Comparison of ENCODE assay signal across 12 cellular contexts in the genomic region with DNA sequence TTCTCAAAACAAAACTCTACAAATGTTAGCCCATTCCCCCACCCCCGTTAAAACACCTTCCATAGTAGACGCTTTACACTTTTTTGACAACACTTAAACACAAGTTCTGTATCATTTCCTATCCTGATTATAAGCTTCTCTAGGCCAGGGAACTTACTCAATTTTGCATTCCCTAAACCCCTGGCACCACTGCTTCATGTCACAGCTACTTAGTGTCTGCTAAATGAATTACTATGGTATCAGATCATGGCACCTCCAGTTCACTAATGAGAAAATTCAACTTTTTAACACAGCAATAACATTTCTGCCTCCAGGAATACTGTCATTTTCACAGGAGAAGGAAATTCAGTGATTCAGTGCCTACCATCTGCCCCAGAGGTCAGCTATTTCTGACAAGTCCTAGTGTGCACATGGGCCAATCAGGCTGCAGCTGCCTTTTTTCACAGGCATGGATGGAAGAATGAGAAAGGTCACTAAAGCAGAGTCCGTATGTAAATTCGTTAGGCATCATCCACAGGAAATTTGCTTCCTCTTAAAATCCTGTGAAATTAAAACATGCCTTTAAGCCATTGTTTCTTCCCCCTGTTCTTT.
"Had no signal": no experiment of that assay in that cellular context is flagged by ENCODE, and none has a peak within 500 bp of the region (broad histone marks: within the 10 kb centered on the region; RNA-seq: fewer than 3 reads in every experiment).

No MANE protein-coding gene starts in this region.

- H3K9me3 ChIP-seq: adrenal gland, left lung, tibial artery, uterus had no signal

- H3K4me3 Mint-ChIP-seq: activated CD4-positive, alpha-beta T cell treated with anti-CD3 and anti-CD28 coated beads, Interleukin-2, amount 10 ng/mL, durations not matched to agents 24 days and 14 days; activated naive CD4-positive, alpha-beta T cell treated with anti-CD3 and anti-CD28 coated beads, Interleukin-2, amount 10 ng/mL, durations not matched to agents 7 days and 5 days; central memory CD8-positive, alpha-beta T cell; stimulated activated effector memory CD8-positive, alpha-beta T cell treated with anti-CD3 and anti-CD28 coated beads, Interleukin-12 subunit alpha, Interleukin-12 subunit beta, amount 100 ng/mL, for 72 hours had no signal

- DNase-seq: activated CD4-positive, alpha-beta T cell treated with anti-CD3 and anti-CD28 coated beads, Interleukin-2, amount 10 ng/mL, durations not matched to agents 24 days and 14 days; activated naive CD4-positive, alpha-beta T cell treated with anti-CD3 and anti-CD28 coated beads, Interleukin-2, amount 10 ng/mL, durations not matched to agents 7 days and 5 days; left lung; mesendoderm; T-helper 1 cell; tibial artery; uterus; WERI-Rb-1 had no signal

- H3K4me3 ChIP-seq: adrenal gland, left lung, smooth muscle cell, tibial artery, uterus had no signal

- H3K27ac ChIP-seq: adrenal gland, left lung, tibial artery, uterus, WERI-Rb-1 had no signal

- H3K27ac Mint-ChIP-seq: activated CD4-positive, alpha-beta T cell treated with anti-CD3 and anti-CD28 coated beads, Interleukin-2, amount 10 ng/mL, durations not matched to agents 24 days and 14 days; activated naive CD4-positive, alpha-beta T cell treated with anti-CD3 and anti-CD28 coated beads, Interleukin-2, amount 10 ng/mL, durations not matched to agents 7 days and 5 days; stimulated activated effector memory CD8-positive, alpha-beta T cell treated with anti-CD3 and anti-CD28 coated beads, Interleukin-12 subunit alpha, Interleukin-12 subunit beta, amount 100 ng/mL, for 72 hours had no signal

- H3K27me3 ChIP-seq: adrenal gland, left lung, tibial artery, uterus had no signal

- H3K36me3 Mint-ChIP-seq: stimulated activated effector memory CD8-positive, alpha-beta T cell treated with anti-CD3 and anti-CD28 coated beads, Interleukin-12 subunit alpha, Interleukin-12 subunit beta, amount 100 ng/mL, for 72 hours had no signal

- H3K36me3 ChIP-seq: adrenal gland, left lung, tibial artery, uterus, WERI-Rb-1 had no signal

- H3K27me3 Mint-ChIP-seq: activated CD4-positive, alpha-beta T cell treated with anti-CD3 and anti-CD28 coated beads, Interleukin-2, amount 10 ng/mL, durations not matched to agents 24 days and 14 days; activated naive CD4-positive, alpha-beta T cell treated with anti-CD3 and anti-CD28 coated beads, Interleukin-2, amount 10 ng/mL, durations not matched to agents 7 days and 5 days; central memory CD8-positive, alpha-beta T cell had no signal

- H3K9me3 Mint-ChIP-seq: activated CD4-positive, alpha-beta T cell treated with anti-CD3 and anti-CD28 coated beads, Interleukin-2, amount 10 ng/mL, durations not matched to agents 24 days and 14 days; activated naive CD4-positive, alpha-beta T cell treated with anti-CD3 and anti-CD28 coated beads, Interleukin-2, amount 10 ng/mL, durations not matched to agents 7 days and 5 days; central memory CD8-positive, alpha-beta T cell; stimulated activated effector memory CD8-positive, alpha-beta T cell treated with anti-CD3 and anti-CD28 coated beads, Interleukin-12 subunit alpha, Interleukin-12 subunit beta, amount 100 ng/mL, for 72 hours had no signal

- ATAC-seq: left lung; stimulated activated effector memory CD8-positive, alpha-beta T cell treated with anti-CD3 and anti-CD28 coated beads, Interleukin-12 subunit alpha, Interleukin-12 subunit beta, amount 100 ng/mL, for 72 hours had no signal

- H3K4me1 ChIP-seq: left lung, uterus had no signal
